Comparison of ENCODE assay signal across 7 cellular contexts in the genomic region with DNA sequence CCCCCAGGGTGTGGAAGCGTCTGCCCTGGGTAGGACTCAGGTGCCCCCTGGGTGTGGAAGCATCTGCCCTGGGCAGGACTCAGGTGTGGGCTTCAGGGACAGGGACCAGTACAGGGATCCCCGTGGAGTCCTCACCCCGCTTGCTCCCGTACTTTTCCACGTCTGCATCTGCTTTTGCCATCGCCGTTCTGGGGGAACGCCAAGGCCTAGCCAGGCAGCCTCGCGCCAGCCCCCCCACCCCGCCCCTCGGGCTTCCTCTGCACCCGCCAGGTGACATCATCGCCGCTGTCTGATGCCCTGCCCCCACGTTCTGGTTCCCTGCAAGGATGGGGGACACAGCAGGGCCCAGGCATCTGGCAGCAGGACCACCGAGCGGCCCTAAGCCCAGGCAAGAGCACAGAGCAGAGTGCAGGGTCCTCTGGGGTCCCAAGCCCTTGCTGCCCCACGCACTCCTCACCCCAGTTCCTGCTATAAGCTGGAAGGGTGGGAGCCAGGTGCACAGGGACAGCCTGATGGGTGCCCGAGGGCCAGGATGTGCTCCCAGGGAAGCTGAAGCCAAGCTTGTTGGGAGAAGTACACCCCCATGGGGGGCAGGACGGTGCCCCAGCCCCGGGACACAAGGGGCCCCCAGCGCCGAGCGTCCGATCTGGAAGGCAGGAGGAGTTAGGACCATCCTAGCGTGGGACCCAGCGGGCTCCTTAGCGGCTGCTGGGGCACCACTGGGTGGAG. TPM values are rescaled to one million over a fixed set of nuclear protein-coding genes. Genes with fewer than 3 reads are reported as not detected.
DNase-seq lines count a peak whose midpoint lies in the region; ATAC-seq and TF ChIP-seq lines count a peak whose summit lies in the region.
"Not testable (repeated sequence)": the region's sequence is repeated elsewhere in the genome, so short reads cannot be mapped to it uniquely, and the experiment has no call there.

No MANE protein-coding gene starts in this region.

- POLR2A ChIA-PET in IMR-90 (lab: Charles Lee; ENCODE audit: unreplicated experiment): not testable (repeated sequence)

- CTCF ChIA-PET in IMR-90 (lab: Yijun Ruan, JAX); mammary epithelial cell (lab: Charles Lee; ENCODE audit: low non-redundant PET): not testable (repeated sequence)

- H3K79me2 ChIP-seq in mammary epithelial cell (ENCODE audit: insufficient read depth, low read length): peaks cover 26% of the 10 kb centered on the region

- TF ChIP-seq EP300 in upper lobe of left lung (IDR thresholded peaks at IDR 0.05): not testable (repeated sequence)

- intact Hi-C loops in IMR-90 (cut with micrococcal nuclease); mammary epithelial cell (cut with micrococcal nuclease); left ventricle myocardium superior (cut with micrococcal nuclease): not testable (repeated sequence)

- not testable (repeated sequence) for H3K4me2 ChIP-seq in IMR-90 (ENCODE audit: low read depth, low read length)
- H3K4me2 ChIP-seq in mammary epithelial cell (ENCODE audit: insufficient read depth, low read depth, low read length): peak overlapping the region; percentile 16

- dilution Hi-C loops in IMR-90 (cut with HindIII; ENCODE audit: low sequenced_read_pairs, unreplicated experiment); mammary epithelial cell (cut with HindIII; ENCODE audit: low sequenced_read_pairs): not testable (repeated sequence)

- not testable (repeated sequence) for H2BK120ac ChIP-seq in IMR-90 (ENCODE audit: low read depth, low read length)

- not testable (repeated sequence) for H3K18ac ChIP-seq in IMR-90 (ENCODE audit: low read depth, low read length)

- not testable (repeated sequence) for H3K9me3 ChIP-seq in IMR-90 (ENCODE audit: control insufficient read depth, insufficient read depth, low read length); mammary epithelial cell (replicated peaks; ENCODE audit: insufficient read depth, low read length); skeletal muscle tissue (ENCODE audit: control insufficient read depth in 3 of 3, low read length in 3 of 3); upper lobe of left lung

- H3K9me1 ChIP-seq in IMR-90 (ENCODE audit: insufficient read depth, low read length): not testable (repeated sequence)

- not testable (repeated sequence) for H2BK20ac ChIP-seq in IMR-90 (ENCODE audit: low read depth, low read length)

- not testable (repeated sequence) for H4K5ac ChIP-seq in IMR-90 (ENCODE audit: low read depth, low read length)

- TF ChIP-seq CTCF in IMR-90 (conservative IDR thresholded peaks at IDR 0.05; ENCODE audit: low read depth, low read length); mammary epithelial cell (conservative IDR thresholded peaks at IDR 0.05 in 1 of 2, IDR thresholded peaks at IDR 0.05 in 1 of 2; ENCODE audit: extremely low read depth in 1 of 2, insufficient read depth in 1 of 2, low read depth in 1 of 2, low read length in 2 of 2); foreskin keratinocyte (conservative IDR thresholded peaks at IDR 0.05); upper lobe of left lung (IDR thresholded peaks at IDR 0.05): not testable (repeated sequence)

- not testable (repeated sequence) for H3K27ac ChIP-seq in IMR-90 (ENCODE audit: insufficient read depth, low read length); mammary epithelial cell (ENCODE audit: insufficient read depth, low read depth, low read length); foreskin keratinocyte; skeletal muscle tissue (ENCODE audit: low read depth, low read length)
- peak overlapping the region in 3 of 4 donors; percentile 79 to 88 (median 85) for H3K27ac ChIP-seq in upper lobe of left lung

- DNase-seq in IMR-90, mammary epithelial cell, foreskin keratinocyte, left ventricle myocardium superior: not testable (repeated sequence)
- DNase-seq in occipital lobe (lab: John Stamatoyannopoulos, UW) (peak; percentile 21), upper lobe of left lung (peak in 1 of 2 donors; percentile 72)

- in situ Hi-C loops in IMR-90 (cut with MboI; ENCODE audit: low sequenced_read_pairs); mammary epithelial cell (cut with MboI; ENCODE audit: low sequenced_read_pairs in 2 of 2): not testable (repeated sequence)

- not testable (repeated sequence) for H2AK9ac ChIP-seq in IMR-90 (replicated peaks; ENCODE audit: low read depth, low read length, poor library complexity)

- not testable (repeated sequence) for H3K14ac ChIP-seq in IMR-90 (replicated peaks; ENCODE audit: low read depth, low read length)

- TF ChIP-seq POLR2A in IMR-90 (IDR thresholded peaks at IDR 0.05; ENCODE audit: low read depth, low read length); upper lobe of left lung (IDR thresholded peaks at IDR 0.05): not testable (repeated sequence)

- H4K20me1 ChIP-seq in IMR-90 (ENCODE audit: insufficient read depth, low read length): peaks cover 38% of the 10 kb centered on the region
- not testable (repeated sequence) for H4K20me1 ChIP-seq in mammary epithelial cell (ENCODE audit: insufficient read depth, low read length)

- not testable (repeated sequence) for H3K4ac ChIP-seq in IMR-90 (ENCODE audit: low read depth, low read length)

- H2BK15ac ChIP-seq in IMR-90 (ENCODE audit: low read depth, low read length): not testable (repeated sequence)

- not testable (repeated sequence) for H4K8ac ChIP-seq in IMR-90 (ENCODE audit: low read depth in 2 of 2, low read length in 2 of 2)

- H3K36me3 ChIP-seq in IMR-90 (ENCODE audit: control insufficient read depth, insufficient read depth, low read length); mammary epithelial cell (ENCODE audit: insufficient read depth, low read length); skeletal muscle tissue (ENCODE audit: control insufficient read depth in 3 of 3, insufficient read depth in 3 of 3, low read length in 3 of 3); upper lobe of left lung: not testable (repeated sequence)

- not testable (repeated sequence) for H2AK5ac ChIP-seq in IMR-90 (ENCODE audit: low read depth, low read length)

- H3K56ac ChIP-seq in IMR-90 (ENCODE audit: extremely low read depth, insufficient read depth, low read length): not testable (repeated sequence)

- H2BK5ac ChIP-seq in IMR-90 (ENCODE audit: low read depth, low read length, poor library complexity, severe bottlenecking): peak overlapping the region; percentile 39

- not testable (repeated sequence) for H2AFZ ChIP-seq in IMR-90 (replicated peaks; ENCODE audit: low read length, poor library complexity); mammary epithelial cell (ENCODE audit: low read depth, low read length)

- H3K9ac ChIP-seq in IMR-90 (ENCODE audit: low read depth, low read length); mammary epithelial cell (ENCODE audit: insufficient read depth, low read length): not testable (repeated sequence)
- peak overlapping the region in 2 of 3 donors; percentile 32 to 79 for H3K9ac ChIP-seq in skeletal muscle tissue (ENCODE audit: low read depth in 1 of 3, low read length in 3 of 3)

- H3K4me1 ChIP-seq in IMR-90 (ENCODE audit: control insufficient read depth, insufficient read depth, low read length): peaks cover 39% of the 10 kb centered on the region
- peaks cover 26% of the 10 kb centered on the region for H3K4me1 ChIP-seq in mammary epithelial cell (ENCODE audit: insufficient read depth, low read length)
- H3K4me1 ChIP-seq in foreskin keratinocyte: peaks cover 15% of the 10 kb centered on the region
- peaks cover 50 to 71% (median 69%) of the 10 kb centered on the region in 3 donors for H3K4me1 ChIP-seq in skeletal muscle tissue (ENCODE audit: control insufficient read depth in 3 of 3, insufficient read depth in 3 of 3, low read length in 3 of 3)
- H3K4me1 ChIP-seq in upper lobe of left lung: peaks cover 33 to 68% (median 42%) of the 10 kb centered on the region in 4 donors

- not testable (repeated sequence) for TF ChIP-seq RAD21 in IMR-90 (IDR thresholded peaks at IDR 0.05; ENCODE audit: low read length)

- peaks cover 0 to 35% of the 10 kb centered on the region in 2 experiments; a peak in 2 of 4 replicates for H3K79me1 ChIP-seq in IMR-90 (ENCODE audit: low read depth in 1 of 2, low read length in 2 of 2)

- not testable (repeated sequence) for H3K23ac ChIP-seq in IMR-90 (ENCODE audit: low read depth, low read length)

- not testable (repeated sequence) for BruUV-seq in IMR-90 (replicated peaks; lab: Mats Ljungman, UMichigan); mammary epithelial cell (replicated peaks; lab: Mats Ljungman, UMichigan)

- not testable (repeated sequence) for H4K91ac ChIP-seq in IMR-90 (ENCODE audit: insufficient read depth, low read depth, low read length)

- not testable (repeated sequence) for H3K4me3 ChIP-seq in IMR-90 (ENCODE audit: insufficient read depth, low read depth, low read length); mammary epithelial cell (replicated peaks in 1 of 3; ENCODE audit: insufficient read depth in 1 of 3, low read depth in 2 of 3, low read length in 3 of 3); skeletal muscle tissue (ENCODE audit: low read length in 3 of 3); upper lobe of left lung

- not testable (repeated sequence) for H3K27me3 ChIP-seq in IMR-90 (ENCODE audit: control insufficient read depth, insufficient read depth, low read length); mammary epithelial cell (ENCODE audit: insufficient read depth, low read length); foreskin keratinocyte; skeletal muscle tissue (ENCODE audit: control insufficient read depth in 3 of 3, insufficient read depth in 3 of 3, low read length in 3 of 3); upper lobe of left lung

- ATAC-seq in IMR-90 (ENCODE audit: low read depth): not testable (repeated sequence)
- peak; percentile 19 for ATAC-seq in foreskin keratinocyte
- ATAC-seq in left ventricle myocardium superior: peak; percentile 15
- peak; percentile 6 to 7 for ATAC-seq in upper lobe of left lung (ENCODE audit: low FRiP score in 2 of 2)

- 80% methylated on average over 2 of the region's 29 CpGs; no CpG with 5 or more reads in 1 of the 2 experiments for WGBS in IMR-90 (ENCODE audit: extremely low coverage in 2 of 2, insufficient read length in 1 of 2), 2 experiments
- WGBS in mammary epithelial cell (ENCODE audit: low coverage, missing lambda C conversion rate): no CpG with 5 or more reads among the region's 29 CpGs
- WGBS in upper lobe of left lung, 2 donors: 61% methylated on average over 9 of the region's 29 CpGs; no CpG with 5 or more reads in 1 of the 2 donors

RNA-seq across cellular contexts. Expression of a gene that starts 48.6 kb away (rescaled TPM):
- total RNA-seq in IMR-90 (2012; rRNA removed) (47.7 and 58.3 TPM in 2 replicates), mammary epithelial cell (10 to 100 TPM; 36.3 to 50.3 TPM), foreskin keratinocyte (31.9 and 32.1 TPM in 2 replicates), left ventricle myocardium superior (25.8 TPM), occipital lobe (93.9 TPM), skeletal muscle tissue (26.6 TPM), upper lobe of left lung (10 to 100 TPM; 13.7 to 23.6 (median 22.3) TPM)
- polyA plus RNA-seq in IMR-90 (2012; rRNA removed) (17.6 and 22.1 TPM in 2 replicates), mammary epithelial cell (29.2 TPM), foreskin keratinocyte (10.0 and 12.3 TPM in 2 replicates)
- 4.0 and 7.1 TPM in 2 replicates for polyA plus RNA-seq in IMR-90 (2012; cell fraction: cytosol; rRNA removed)
- polyA plus RNA-seq in IMR-90 (2012; cell fraction: nucleus; rRNA removed; ENCODE audit: low replicate concordance): 4.7 and 25.4 TPM in 2 replicates
- 84.5 TPM for polyA minus RNA-seq in mammary epithelial cell
